ENCODE assay signal across 18 cellular contexts in the genomic region with DNA sequence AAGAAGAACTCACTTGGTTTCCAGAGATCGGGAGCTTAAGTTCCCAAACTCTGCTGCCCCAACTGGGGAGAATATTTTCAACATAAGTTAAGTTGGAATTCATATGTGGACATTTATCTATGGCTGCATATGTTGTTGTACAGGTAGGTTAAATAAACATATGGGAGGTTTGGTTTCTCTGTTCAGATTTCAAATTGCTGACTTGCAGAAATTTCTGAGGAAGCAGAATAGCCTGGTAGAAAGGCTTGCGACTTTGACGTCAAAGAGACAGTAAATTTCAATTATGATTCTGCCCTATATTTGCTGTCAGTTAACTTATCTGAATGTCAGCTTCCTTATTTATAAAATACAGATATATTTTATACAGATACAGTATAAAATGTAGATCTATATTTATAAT.
"Had no signal": no experiment of that assay in that cellular context is flagged by ENCODE, and none has a peak within 500 bp of the region (broad histone marks: within the 10 kb centered on the region; RNA-seq: fewer than 3 reads in every experiment).

No MANE protein-coding gene starts in this region.

- H3K4me1 Mint-ChIP-seq: activated CD4-positive, alpha-beta T cell treated with anti-CD3 and anti-CD28 coated beads, Interleukin-2, amount 10 ng/mL, durations not matched to agents 7 days and 5 days; activated naive CD4-positive, alpha-beta T cell treated with anti-CD3 and anti-CD28 coated beads, Interleukin-2, amount 10 ng/mL, durations not matched to agents 7 days and 5 days; activated T-helper 17 cell treated with anti-CD3 and anti-CD28 coated beads, Interleukin-2, amount 50 U/mL, for 72 hours; memory B cell; nephron had no signal

- DNase-seq: activated CD4-positive, alpha-beta T cell treated with anti-CD3 and anti-CD28 coated beads, Interleukin-2, amount 10 ng/mL, durations not matched to agents 7 days and 5 days; activated CD4-positive, CD25-positive, alpha-beta regulatory T cell; activated CD8-positive, alpha-beta memory T cell treated with anti-CD3 and anti-CD28 coated beads for 24 hours; activated naive CD4-positive, alpha-beta T cell treated with anti-CD3 and anti-CD28 coated beads, Interleukin-2, amount 10 ng/mL, durations not matched to agents 7 days and 5 days; adrenal gland; cortex of kidney; effector CD8-positive, alpha-beta T cell; gastrocnemius medialis; left lung; stimulated activated CD4-positive, alpha-beta T cell treated with anti-CD3 and anti-CD28 coated beads, Interleukin-2, amount 100 ng/mL, for 48 hours; stimulated activated CD8-positive, alpha-beta memory T cell treated with anti-CD3 and anti-CD28 coated beads, Interleukin-4, amount 100 ng/mL, for 48 hours; stimulated activated naive CD8-positive, alpha-beta T cell treated with anti-CD3 and anti-CD28 coated beads, Interleukin-15, Interleukin-2, amounts not matched to agents 100 U/mL and 50 U/mL, for 24 hours; upper lobe of left lung had no signal

- FAIRE-seq: keratinocyte had no signal

- H3K27ac ChIP-seq: adrenal gland, gastrocnemius medialis, left lung, suprapubic skin, upper lobe of left lung had no signal

- H3K36me3 Mint-ChIP-seq: activated naive CD4-positive, alpha-beta T cell treated with anti-CD3 and anti-CD28 coated beads, Interleukin-2, amount 10 ng/mL, durations not matched to agents 7 days and 5 days; memory B cell had no signal

- H3K9me3 ChIP-seq: adrenal gland, gastrocnemius medialis, left lung, suprapubic skin, upper lobe of left lung had no signal

- H3K27ac Mint-ChIP-seq: activated CD4-positive, alpha-beta T cell treated with anti-CD3 and anti-CD28 coated beads, Interleukin-2, amount 10 ng/mL, durations not matched to agents 7 days and 5 days; activated naive CD4-positive, alpha-beta T cell treated with anti-CD3 and anti-CD28 coated beads, Interleukin-2, amount 10 ng/mL, durations not matched to agents 7 days and 5 days; activated T-helper 17 cell treated with anti-CD3 and anti-CD28 coated beads, Interleukin-2, amount 50 U/mL, for 72 hours; memory B cell; nephron had no signal

- H3K4me3 ChIP-seq: adrenal gland, gastrocnemius medialis, left lung, suprapubic skin, upper lobe of left lung had no signal

- H3K27me3 ChIP-seq: adrenal gland, gastrocnemius medialis, left lung, suprapubic skin, upper lobe of left lung had no signal

- H3K36me3 ChIP-seq: adrenal gland, gastrocnemius medialis, left lung, suprapubic skin, upper lobe of left lung had no signal

- H3K9me3 Mint-ChIP-seq: activated CD4-positive, alpha-beta T cell treated with anti-CD3 and anti-CD28 coated beads, Interleukin-2, amount 10 ng/mL, durations not matched to agents 7 days and 5 days; activated naive CD4-positive, alpha-beta T cell treated with anti-CD3 and anti-CD28 coated beads, Interleukin-2, amount 10 ng/mL, durations not matched to agents 7 days and 5 days; activated T-helper 17 cell treated with anti-CD3 and anti-CD28 coated beads, Interleukin-2, amount 50 U/mL, for 72 hours; memory B cell; nephron had no signal

- ATAC-seq: activated T-helper 17 cell treated with anti-CD3 and anti-CD28 coated beads, Interleukin-2, amount 50 U/mL, for 72 hours; gastrocnemius medialis; left lung; stimulated activated naive CD8-positive, alpha-beta T cell treated with anti-CD3 and anti-CD28 coated beads, Interleukin-15, Interleukin-2, amounts not matched to agents 100 U/mL and 50 U/mL, for 24 hours had no signal

- H3K4me3 Mint-ChIP-seq: activated CD4-positive, alpha-beta T cell treated with anti-CD3 and anti-CD28 coated beads, Interleukin-2, amount 10 ng/mL, durations not matched to agents 7 days and 5 days; activated naive CD4-positive, alpha-beta T cell treated with anti-CD3 and anti-CD28 coated beads, Interleukin-2, amount 10 ng/mL, durations not matched to agents 7 days and 5 days; activated T-helper 17 cell treated with anti-CD3 and anti-CD28 coated beads, Interleukin-2, amount 50 U/mL, for 72 hours; memory B cell; nephron had no signal

- H3K4me1 ChIP-seq: adrenal gland, gastrocnemius medialis, left lung, suprapubic skin, upper lobe of left lung had no signal
